In the genomic region with DNA sequence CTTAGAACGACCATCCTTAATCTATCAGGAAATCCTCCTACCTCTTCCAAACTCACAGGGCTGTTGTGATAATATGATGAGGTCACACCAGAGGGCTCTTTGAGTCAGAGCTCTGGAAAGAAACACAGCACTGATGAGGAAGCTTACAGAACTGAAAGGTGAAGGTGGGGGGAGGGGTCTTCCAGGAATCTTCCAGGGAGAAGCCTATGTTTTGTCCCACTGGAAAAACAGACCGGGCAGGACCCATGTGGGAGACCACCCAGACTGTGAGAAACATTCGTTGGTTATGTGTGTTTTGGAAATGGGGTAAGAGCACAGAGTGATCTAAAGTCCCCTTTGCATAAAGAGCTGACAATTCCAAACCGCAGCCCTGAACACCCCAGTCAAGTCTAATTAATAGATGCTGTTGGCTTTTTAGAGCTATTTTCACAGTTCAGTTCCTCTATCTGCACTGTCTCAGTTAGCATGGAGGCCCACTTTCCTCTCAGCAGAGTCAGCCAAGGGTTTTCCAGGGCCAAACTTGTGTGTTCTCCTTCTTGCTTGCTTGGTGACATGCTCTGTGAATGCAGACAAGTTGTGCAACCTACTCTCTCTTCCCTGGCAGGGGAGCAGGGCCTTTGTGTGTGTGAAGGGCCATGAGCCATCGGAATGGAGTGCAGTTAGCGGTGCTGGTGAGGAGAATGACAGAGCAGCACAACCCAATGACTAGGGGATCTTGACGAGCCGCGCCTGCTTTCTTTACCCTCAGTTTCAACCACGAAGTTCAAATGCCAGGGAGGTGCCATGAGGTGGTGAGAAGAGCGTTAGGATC, we compare ENCODE assay signal across 1 cellular context.
TF ChIP-seq lines count a peak whose summit lies in the region.

No MANE protein-coding gene starts in this region.

TF ChIP-seq in H1, 55 proteins besides CTCF, POLR2A, EP300 and RAD21:
- TF ChIP-seq CEBPB (IDR thresholded peaks at IDR 0.05; ENCODE audit: low read depth, low read length) (peak; percentile 79), SIN3A (conservative IDR thresholded peaks at IDR 0.05 in 1 of 2, IDR thresholded peaks at IDR 0.05 in 1 of 2; ENCODE audit: low read depth in 1 of 2, low read length in 2 of 2) (no peak), BACH1 (IDR thresholded peaks at IDR 0.05; ENCODE audit: low read length) (no peak), KDM5A (IDR thresholded peaks at IDR 0.05; ENCODE audit: low read length) (no peak)
